In the genomic region with DNA sequence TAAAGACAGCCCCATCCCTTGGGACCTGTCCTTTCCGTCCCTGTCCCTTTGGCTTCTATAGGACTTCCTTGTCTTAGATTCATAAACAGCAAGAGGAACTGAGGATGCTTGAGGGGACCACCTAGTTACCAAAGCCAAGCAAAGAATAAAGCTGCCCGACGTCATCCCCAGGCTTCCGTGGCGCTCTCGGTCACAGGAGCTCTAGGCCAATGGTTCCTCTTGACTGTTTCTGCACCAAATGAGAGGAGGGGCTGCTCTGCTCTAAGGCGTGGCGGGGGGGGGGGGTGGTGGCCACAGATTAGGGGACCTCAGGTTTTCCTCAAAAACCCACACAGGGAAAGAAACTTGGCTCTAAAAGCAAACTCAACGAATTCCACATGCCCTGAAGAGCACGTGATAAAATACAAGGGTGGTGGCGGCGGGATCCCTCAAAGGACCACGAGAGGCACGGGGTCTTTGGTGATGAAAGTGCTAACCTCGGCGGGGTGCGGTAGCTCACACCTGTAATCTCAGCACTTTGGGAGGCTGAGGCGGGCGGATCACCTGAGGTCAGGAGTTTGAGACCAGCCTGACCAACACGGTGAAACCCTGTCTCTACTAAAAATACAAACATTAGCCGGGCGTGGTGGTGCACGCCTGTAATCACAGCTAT, we compare ENCODE assay signal across 8 cellular contexts. TPM values are rescaled to one million over a fixed set of nuclear protein-coding genes. Genes with fewer than 3 reads are reported as not detected.
DNase-seq lines count a peak whose midpoint lies in the region; ATAC-seq, FAIRE-seq and TF ChIP-seq lines count a peak whose summit lies in the region.

No MANE protein-coding gene starts in this region.

- in situ Hi-C loops in K562 (cut with MboI): loop anchor here (10.0 kb wide), 1 partner anchor 1564 kb away; the partner anchor contains the start of genes COQ4 and TRUB2

- peak overlapping the region; percentile 85 to 95 for H3K9ac ChIP-seq in K562 (ENCODE audit: insufficient read depth in 1 of 2, low read depth in 2 of 2, low read length in 2 of 2)
- H3K9ac ChIP-seq in stomach smooth muscle (ENCODE audit: low read length in 2 of 2): no peak overlapping the region

- no peak for ATAC-seq in K562

- no peaks in the 10 kb centered on the region for H4K20me1 ChIP-seq in K562 (replicated peaks; ENCODE audit: control insufficient read depth, insufficient read depth, low read length)

- H3K4me2 ChIP-seq in K562 (ENCODE audit: insufficient read depth, low read length): peak overlapping the region; percentile 95

- no peak for TF ChIP-seq CTCF in K562 (IDR thresholded peaks at IDR 0.05 in 2 of 3, conservative IDR thresholded peaks at IDR 0.05 in 1 of 3; ENCODE audit: insufficient read depth in 2 of 3, low read depth in 1 of 3, low read length in 3 of 3)

- H3K27me3 ChIP-seq in K562 (ENCODE audit: control insufficient read depth in 2 of 2, insufficient read depth in 2 of 2, low read length in 2 of 2) (no peaks in the 10 kb centered on the region), stomach smooth muscle (ENCODE audit: control insufficient read depth in 1 of 2, insufficient read depth in 2 of 2, low read length in 2 of 2) (no peaks in the 10 kb centered on the region)

- TF ChIP-seq POLR2A in K562 (conservative IDR thresholded peaks at IDR 0.05): no peak

- FAIRE-seq in K562 (lab: Jason Lieb, UNC): no peak

- CTCF ChIA-PET in K562 (lab: Yijun Ruan, JAX; ENCODE audit: low intra/inter-chr PET ratio): no interaction called here

- POLR2A ChIA-PET in K562 (lab: Yijun Ruan, JAX): interaction anchor here (0.6 to 2.9 kb wide), 4 partner anchors 24 to 164 kb away, joined by 3 to 18 read pairs (median 4); partner anchors contain the start of genes C9orf78 and USP20

- H3K4me1 ChIP-seq in K562 (replicated peaks in 1 of 2; ENCODE audit: control insufficient read depth in 2 of 2, insufficient read depth in 2 of 2, low read length in 2 of 2) (peaks cover 48 to 57% of the 10 kb centered on the region in 2 experiments), stomach smooth muscle (ENCODE audit: control insufficient read depth, insufficient read depth, low read length) (peaks cover 37% of the 10 kb centered on the region)

- 86% methylated on average over 22 of the region's 23 CpGs for WGBS in K562 (ENCODE audit: insufficient coverage, low coverage, missing lambda C conversion rate)

- H3K9me3 ChIP-seq in K562 (replicated peaks; ENCODE audit: control insufficient read depth, insufficient read depth, low read depth, low read length): no peaks in the 10 kb centered on the region
- no peaks in the 10 kb centered on the region for H3K9me3 ChIP-seq in stomach smooth muscle (ENCODE audit: control insufficient read depth in 2 of 2, low read length in 2 of 2)

- TF ChIP-seq RAD21 in K562 (CRISPR knock-in tag; conservative IDR thresholded peaks at IDR 0.05 in 1 of 2, IDR thresholded peaks at IDR 0.05 in 1 of 2): no peak

- peak overlapping the region; percentile 48; the same call in 1 of the 2 replicates for H3K4me3 ChIP-seq in K562
- no peak overlapping the region for H3K4me3 ChIP-seq in stomach smooth muscle (ENCODE audit: low read length in 2 of 2)

- H3K36me3 ChIP-seq in K562 (ENCODE audit: control insufficient read depth, insufficient read depth, low read length) (no peaks in the 10 kb centered on the region), stomach smooth muscle (ENCODE audit: control insufficient read depth in 2 of 2, insufficient read depth in 2 of 2, low read length in 2 of 2) (peaks cover 15 to 16% of the 10 kb centered on the region in 2 donors)

- no peaks in the 10 kb centered on the region for H3K9me1 ChIP-seq in K562 (ENCODE audit: control insufficient read depth, insufficient read depth, low read length)

- no TSS peak for BruUV-seq in K562 (replicated peaks; lab: Mats Ljungman, UMichigan)

- H3K27ac ChIP-seq in K562 (ENCODE audit: extremely low read depth, low read depth, low read length) (peak overlapping the region; percentile 91), stomach smooth muscle (ENCODE audit: low read length) (peak overlapping the region; percentile 62)

- intact Hi-C loops in K562 (cut with micrococcal nuclease): loop anchor here (5.0 to 10.0 kb wide), 5 partner anchors 68 to 456 kb away; partner anchors contain the start of genes ASB6 and GPR107

- no peak for TF ChIP-seq EP300 in K562 (IDR thresholded peaks at IDR 0.05; ENCODE audit: low read length)

- DNase-seq in activated gamma-delta T cell treated with Interleukin-2 at 50 U/mL for 16 hours (peak; percentile 55), activated gamma-delta T cell (lab: John Stamatoyannopoulos, UW) (no peak), KG1 (lab: John Stamatoyannopoulos, UW) (peak; percentile 98), K562 (ENCODE audit: extremely low read depth in 1 of 4, low spot score in 3 of 4) (no peak), T1000 (lab: John Stamatoyannopoulos, UW) (no peak), NCI-H774 (lab: John Stamatoyannopoulos, UW) (no peak), GM03348 (ENCODE audit: low spot score) (no peak)

- H2AFZ ChIP-seq in K562 (ENCODE audit: low read depth, low read length): peak overlapping the region; percentile 87

- H3K79me2 ChIP-seq in K562 (ENCODE audit: control insufficient read depth, insufficient read depth, low read length): peaks cover 18% of the 10 kb centered on the region

TF ChIP-seq in K562, 482 proteins besides CTCF, POLR2A, EP300 and RAD21:
- no peak for TF ChIP-seq ZNF24 (IDR thresholded peaks at IDR 0.05)
- no peak; the same call in 1 of the 2 replicates for TF ChIP-seq ZNF311 (CRISPR knock-in tag; IDR thresholded peaks at IDR 0.05)
- TF ChIP-seq NUFIP1 (IDR thresholded peaks at IDR 0.05; ENCODE audit: partially characterized antibody): no peak
- TF ChIP-seq PHF20 (IDR thresholded peaks at IDR 0.05; ENCODE audit: partially characterized antibody): no peak
- TF ChIP-seq ZZZ3 (IDR thresholded peaks at IDR 0.05): no peak
- no peak for TF ChIP-seq ZBED1 (IDR thresholded peaks at IDR 0.05)
- TF ChIP-seq CREB1 (IDR thresholded peaks at IDR 0.05): no peak
- TF ChIP-seq CREB1 (CRISPR knock-in tag; IDR thresholded peaks at IDR 0.05): no peak
- no peak for TF ChIP-seq FOXA1 (IDR thresholded peaks at IDR 0.05; ENCODE audit: borderline replicate concordance)
- TF ChIP-seq, protein P1, sequence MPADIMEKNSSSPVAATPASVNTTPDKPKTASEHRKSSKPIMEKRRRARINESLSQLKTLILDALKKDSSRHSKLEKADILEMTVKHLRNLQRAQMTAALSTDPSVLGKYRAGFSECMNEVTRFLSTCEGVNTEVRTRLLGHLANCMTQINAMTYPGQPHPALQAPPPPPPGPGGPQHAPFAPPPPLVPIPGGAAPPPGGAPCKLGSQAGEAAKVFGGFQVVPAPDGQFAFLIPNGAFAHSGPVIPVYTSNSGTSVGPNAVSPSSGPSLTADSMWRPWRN (IDR thresholded peaks at IDR 0.05; ENCODE audit: low read depth): no peak
- no peak for TF ChIP-seq ELF1 (tag; IDR thresholded peaks at IDR 0.05)
- no peak for TF ChIP-seq HDAC8 (tag; IDR thresholded peaks at IDR 0.05)
- no peak for TF ChIP-seq ZNF23 (CRISPR knock-in tag; IDR thresholded peaks at IDR 0.05)

RNA-seq across cellular contexts. Expression of gene USP20, which starts 53.7 kb away (rescaled TPM):
- 152 and 399 TPM in 2 replicates for total RNA-seq in K562 (2011; cell fraction: chromatin; rRNA removed; ENCODE audit: low replicate concordance)
- 296 and 299 TPM in 2 replicates for total RNA-seq in K562 (2011; cell fraction: nucleolus; rRNA removed)
- total RNA-seq in K562 (2011; cell fraction: nucleoplasm; rRNA removed): 160 and 192 TPM in 2 replicates
- total RNA-seq in K562 (2014; rRNA removed): 77.0 and 115 TPM in 2 replicates
- total RNA-seq in K562 (2014; rRNA removed; fragmentation: Illumina TruSeq; extraction: Trizol): 20.6 and 22.0 TPM in 2 replicates
- total RNA-seq in K562 (2015; rRNA removed; fragmentation: Illumina TruSeq; extraction: Trizol): 41.3 and 44.8 TPM in 2 replicates
- total RNA-seq in K562 (2021): 119 and 136 TPM in 2 replicates
- 54.6 and 81.2 TPM in 2 replicates for polyA plus RNA-seq in K562 (2011; rRNA removed)
- 64.8 and 118 TPM in 2 replicates for polyA plus RNA-seq in K562 (2011; cell fraction: cytosol; rRNA removed)
- 369 and 565 TPM in 2 replicates for polyA plus RNA-seq in K562 (2011; cell fraction: nucleus; rRNA removed)
- polyA plus RNA-seq in K562 (2012): 82.0 and 122 TPM in 2 replicates
- polyA plus RNA-seq in K562 (2014; fragmentation: Illumina TruSeq; extraction: Trizol): 49.1 and 76.2 TPM in 2 replicates
- 1 to 10 TPM; 1.9 to 3.2 TPM for polyA plus RNA-seq in K562 (2014; fragmentation: Nextera tagmentation; extraction: Ambion mirVana)
- polyA plus RNA-seq in K562 (2014; rRNA removed): 103 and 104 TPM in 2 replicates
- 25.8 and 37.9 TPM in 2 replicates for polyA minus RNA-seq in K562 (2011; rRNA and poly(A)+ RNA removed)
- polyA minus RNA-seq in K562 (2011; cell fraction: cytosol; rRNA and poly(A)+ RNA removed): 39.3 and 57.6 TPM in 2 replicates
- 82.0 and 96.4 TPM in 2 replicates for polyA minus RNA-seq in K562 (2011; cell fraction: nucleus; rRNA and poly(A)+ RNA removed)

RNA-seq across cellular contexts. Expression of gene C9orf78, which starts 53.9 kb away (rescaled TPM):
- 68.6 and 74.7 TPM in 2 replicates for total RNA-seq in K562 (2011; cell fraction: chromatin; rRNA removed; ENCODE audit: low replicate concordance)
- 46.6 and 51.7 TPM in 2 replicates for total RNA-seq in K562 (2011; cell fraction: nucleolus; rRNA removed)
- total RNA-seq in K562 (2011; cell fraction: nucleoplasm; rRNA removed): 66.1 and 96.3 TPM in 2 replicates
- total RNA-seq in K562 (2014; rRNA removed) (196 and 199 TPM in 2 replicates), K562 (2014; rRNA removed; fragmentation: Illumina TruSeq; extraction: Trizol) (199 and 240 TPM in 2 replicates), K562 (2015; rRNA removed; fragmentation: Illumina TruSeq; extraction: Trizol) (220 and 223 TPM in 2 replicates), K562 (2021) (89.0 and 94.6 TPM in 2 replicates)
- polyA plus RNA-seq in K562 (2011; rRNA removed) (109 and 202 TPM in 2 replicates), K562 (2014; fragmentation: Illumina TruSeq; extraction: Trizol) (210 and 222 TPM in 2 replicates), K562 (2014; fragmentation: Nextera tagmentation; extraction: Ambion mirVana) (100 to 1,000 TPM; 132 to 266 TPM), K562 (2014; rRNA removed) (228 and 240 TPM in 2 replicates)
- 59.0 and 71.4 TPM in 2 replicates for polyA plus RNA-seq in K562 (2011; cell fraction: cytosol; rRNA removed)
- 17.0 and 17.5 TPM in 2 replicates for polyA plus RNA-seq in K562 (2011; cell fraction: nucleus; rRNA removed)
- polyA plus RNA-seq in K562 (2012): 93.6 and 169 TPM in 2 replicates
- polyA minus RNA-seq in K562 (2011; rRNA and poly(A)+ RNA removed): 131 and 142 TPM in 2 replicates
- polyA minus RNA-seq in K562 (2011; cell fraction: cytosol; rRNA and poly(A)+ RNA removed): 32.3 and 42.4 TPM in 2 replicates
- polyA minus RNA-seq in K562 (2011; cell fraction: nucleus; rRNA and poly(A)+ RNA removed): 14.0 and 19.8 TPM in 2 replicates

Comparison
In these comparisons a context has a peak if more than half of its experiments do, and no peak if none do; other contexts are left out.
1. DNase-seq: peak in activated gamma-delta T cell treated with Interleukin-2 at 50 U/mL for 16 hours (single experiment) and KG1 (single experiment); none in activated gamma-delta T cell (single experiment), K562 (0 of 4), T1000 (single experiment), NCI-H774 (single experiment) and GM03348 (single experiment).
2. H3K9ac ChIP-seq: peak in K562 (2 of 2); none in stomach smooth muscle (0 of 2).